Comparison of ENCODE assay signal across 34 cellular contexts in the genomic region with DNA sequence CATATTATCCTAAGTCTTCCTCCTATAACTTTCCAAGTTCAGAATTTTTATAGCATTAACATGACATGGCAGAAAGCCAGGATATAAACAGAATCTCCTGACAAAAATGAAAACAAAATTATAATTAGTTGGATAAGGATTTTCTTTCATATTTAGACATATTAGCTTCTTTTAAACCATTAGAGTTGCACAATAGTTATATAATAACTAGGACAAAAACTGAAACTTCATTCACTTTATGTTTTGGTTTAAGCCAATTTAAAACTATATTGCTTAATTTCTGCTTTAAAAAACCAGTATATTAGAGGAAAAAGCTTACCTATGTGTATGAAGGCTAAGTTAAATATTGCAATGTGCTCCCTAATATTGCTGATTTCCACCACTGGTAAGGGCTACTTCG.
"Had no signal": no experiment of that assay in that cellular context is flagged by ENCODE, and none has a peak within 500 bp of the region (broad histone marks: within the 10 kb centered on the region; RNA-seq: fewer than 3 reads in every experiment).

No MANE protein-coding gene starts in this region.

- DNase-seq: activated effector memory CD4-positive, alpha-beta T cell treated with anti-CD3 and anti-CD28 coated beads, Interleukin-2, amount 50 U/mL, for 16 hours; activated effector memory CD4-positive, alpha-beta T cell treated with Interleukin-2 at 50 U/mL for 16 hours; activated gamma-delta T cell; activated gamma-delta T cell treated with Interleukin-2 at 50 U/mL for 16 hours; activated naive CD4-positive, alpha-beta T cell; activated naive CD4-positive, alpha-beta T cell treated with anti-CD3 and anti-CD28 coated beads for 36 hours; activated naive CD4-positive, alpha-beta T cell treated with anti-CD3 and anti-CD28 coated beads, Interleukin-2, amount 10 ng/mL, durations not matched to agents 7 days and 5 days; activated naive CD4-positive, alpha-beta T cell treated with anti-CD3 and anti-CD28 coated beads, Interleukin-2, amount 50 U/mL, for 16 hours; activated naive CD4-positive, alpha-beta T cell treated with Interleukin-2 at 50 U/mL for 16 hours; activated naive CD8-positive, alpha-beta T cell treated with anti-CD3 and anti-CD28 coated beads for 36 hours; activated naive CD8-positive, alpha-beta T cell treated with anti-CD3 and anti-CD28 coated beads, Interleukin-2, amount 10 ng/mL, durations not matched to agents 7 days and 5 days; activated naive CD8-positive, alpha-beta T cell treated with anti-CD3 and anti-CD28 coated beads, Interleukin-2, amount 50 U/mL, for 24 hours; activated T-cell treated with anti-CD3 and anti-CD28 coated beads, Interleukin-2, amount 50 U/mL, for 1 hour; activated T-cell treated with anti-CD3 and anti-CD28 coated beads, Interleukin-2, amount 50 U/mL, for 24 hours; activated T-cell treated with anti-CD3 and anti-CD28 coated beads, Interleukin-2, amount 50 U/mL, for 4 hours; activated T-cell treated with anti-CD3 and anti-CD28 coated beads, Interleukin-2, amount 50 U/mL, for 48 hours; activated T-cell treated with anti-CD3 and anti-CD28 coated beads, Interleukin-2, amount 50 U/mL, for 72 hours; adrenal gland; amniotic stem cell; amygdala; anterior cingulate cortex; aorta; body of pancreas; brain microvascular endothelial cell; caudate nucleus; central memory CD4-positive, alpha-beta T cell; cerebellar nuclear complex had no signal

- H3K4me3 ChIP-seq: adrenal gland, ascending aorta, body of pancreas, breast epithelium, cardiac muscle cell had no signal

- FAIRE-seq: astrocyte, bronchial epithelial cell had no signal

- H3K27ac ChIP-seq: adrenal gland, ascending aorta, body of pancreas, brain microvascular endothelial cell, breast epithelium, cardiac muscle cell had no signal

- ATAC-seq: activated naive CD4-positive, alpha-beta T cell treated with anti-CD3 and anti-CD28 coated beads, Interleukin-2, amount 50 U/mL, for 72 hours; activated naive CD8-positive, alpha-beta T cell treated with anti-CD3 and anti-CD28 coated beads, Interleukin-2, amount 50 U/mL, for 24 hours; activated T-cell treated with anti-CD3 and anti-CD28 coated beads, Interleukin-2, amount 50 U/mL, for 4 hours; activated T-cell treated with anti-CD3 and anti-CD28 coated beads, Interleukin-2, amount 50 U/mL, for 72 hours; activated T-helper 17 cell treated with anti-CD3 and anti-CD28 coated beads, Interleukin-2, amount 50 U/mL, for 72 hours; body of pancreas had no signal

- H3K9me3 ChIP-seq: adrenal gland, ascending aorta, body of pancreas, breast epithelium had no signal

- H3K4me1 ChIP-seq: ascending aorta, body of pancreas, breast epithelium had no signal

- H3K36me3 ChIP-seq: adrenal gland, ascending aorta, brain microvascular endothelial cell, breast epithelium, cardiac muscle cell had no signal

- H3K27me3 ChIP-seq: adrenal gland, ascending aorta, body of pancreas, brain microvascular endothelial cell, breast epithelium, cardiac muscle cell had no signal
